Comparison of ENCODE assay signal across 9 cellular contexts in the genomic region with DNA sequence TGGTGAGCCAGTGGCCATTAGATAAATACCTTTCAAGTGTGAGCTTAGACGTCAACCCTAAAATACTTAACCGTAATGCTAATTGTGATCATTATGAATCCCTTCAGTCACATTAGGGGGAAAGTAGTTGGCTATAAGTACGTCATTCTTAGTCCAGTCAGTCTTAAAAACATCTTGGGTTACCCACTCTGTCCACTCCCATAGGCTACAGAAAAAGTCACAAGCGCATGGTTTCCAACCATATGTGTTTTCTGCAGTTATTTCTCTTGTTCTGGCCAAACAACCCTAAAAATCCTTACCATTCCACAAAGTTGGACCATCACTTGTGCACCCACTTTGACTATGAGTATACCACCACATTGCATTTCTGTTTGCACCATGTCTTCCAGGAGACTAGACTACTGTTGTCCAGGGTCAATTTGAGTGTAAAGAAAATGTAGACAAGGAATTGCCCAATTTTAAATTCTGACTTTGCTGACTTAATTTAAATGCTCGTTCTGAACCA. TPM values are rescaled to one million over a fixed set of nuclear protein-coding genes. Genes with fewer than 3 reads are reported as not detected.
DNase-seq lines count a peak whose midpoint lies in the region; ATAC-seq, FAIRE-seq and TF ChIP-seq lines count a peak whose summit lies in the region.
"Had no signal": no experiment of that assay in that cellular context is flagged by ENCODE, and none has a peak within 500 bp of the region (broad histone marks: within the 10 kb centered on the region; RNA-seq: fewer than 3 reads in every experiment).

No MANE protein-coding gene starts in this region.

- TF ChIP-seq CTCF in NB4 (IDR thresholded peaks at IDR 0.05; ENCODE audit: low read depth, low read length) (no peak), astrocyte (IDR thresholded peaks at IDR 0.05; ENCODE audit: insufficient read depth, low read depth, low read length) (no peak), nephron progenitor cell (IDR thresholded peaks at IDR 0.05) (no peak), WERI-Rb-1 (IDR thresholded peaks at IDR 0.05; ENCODE audit: low read depth, low read length) (no peak)

- H3K9me3 ChIP-seq in astrocyte (ENCODE audit: insufficient read depth, low read depth, low read length): no peaks in the 10 kb centered on the region
- H3K9me3 ChIP-seq in WERI-Rb-1 (ENCODE audit: severe bottlenecking): no peaks in the 10 kb centered on the region

- H3K4me3 Mint-ChIP-seq in astrocyte (ENCODE audit: unreplicated experiment) (peak overlapping the region; percentile 99), nephron progenitor cell (peak overlapping the region; percentile 100)

- no peak overlapping the region for H2AFZ ChIP-seq in astrocyte (ENCODE audit: low read depth, low read length)

- H4K20me1 ChIP-seq in astrocyte (ENCODE audit: insufficient read depth, low read length): peaks cover 50% of the 10 kb centered on the region

- H3K79me2 ChIP-seq in astrocyte (ENCODE audit: insufficient read depth, low read length): peaks cover 39% of the 10 kb centered on the region

- H3K4me1 Mint-ChIP-seq in astrocyte (ENCODE audit: low read depth, unreplicated experiment): peaks cover 32% of the 10 kb centered on the region
- peaks cover 63% of the 10 kb centered on the region for H3K4me1 Mint-ChIP-seq in nephron progenitor cell

- no peak for TF ChIP-seq POLR2A in NB4 (IDR thresholded peaks at IDR 0.05; ENCODE audit: extremely low read depth, insufficient read length)

- no peaks in the 10 kb centered on the region for H3K27me3 Mint-ChIP-seq in astrocyte (ENCODE audit: low read depth, unreplicated experiment)
- H3K27me3 Mint-ChIP-seq in nephron progenitor cell (ENCODE audit: low read depth, poor library complexity): no peaks in the 10 kb centered on the region

- H3K27ac ChIP-seq in astrocyte (ENCODE audit: low read depth, low read length) (no peak overlapping the region), WERI-Rb-1 (no peak overlapping the region)
- H3K27ac ChIP-seq: skin epidermis had no signal

- DNase-seq in EL (peak; percentile 15), NB4 (ENCODE audit: low read depth) (no peak), astrocyte (ENCODE audit: low read depth) (no peak), nephron progenitor cell (no peak), WERI-Rb-1 (no peak), pons (ENCODE audit: low spot score) (no peak)
- DNase-seq: effector CD4-positive, alpha-beta T cell had no signal

- H3K27me3 ChIP-seq in astrocyte (ENCODE audit: insufficient read depth, low read length): no peaks in the 10 kb centered on the region
- no peaks in the 10 kb centered on the region for H3K27me3 ChIP-seq in WERI-Rb-1 (ENCODE audit: insufficient read depth, low read depth, severe bottlenecking)

- H3K36me3 Mint-ChIP-seq in astrocyte (ENCODE audit: low read depth, unreplicated experiment) (peaks cover 32% of the 10 kb centered on the region), nephron progenitor cell (ENCODE audit: low read depth) (peaks cover 62% of the 10 kb centered on the region)

- H3K4me1 ChIP-seq in astrocyte (ENCODE audit: insufficient read depth, low read length): peaks cover 17% of the 10 kb centered on the region

- no peak for ATAC-seq in GM21717 (IDR thresholded peaks at IDR 0.05; ENCODE audit: unreplicated experiment)

- no peak for FAIRE-seq in astrocyte (lab: Jason Lieb, UNC)

- H3K36me3 ChIP-seq in astrocyte (ENCODE audit: insufficient read depth, low read length) (peaks cover 26% of the 10 kb centered on the region), WERI-Rb-1 (peaks cover 47% of the 10 kb centered on the region)

- H3K9ac ChIP-seq in astrocyte (ENCODE audit: low read length): no peak overlapping the region

- H3K9me3 Mint-ChIP-seq in astrocyte (ENCODE audit: unreplicated experiment) (no peaks in the 10 kb centered on the region), nephron progenitor cell (peaks cover 5% of the 10 kb centered on the region)

- no peak overlapping the region for H3K27ac Mint-ChIP-seq in astrocyte (ENCODE audit: unreplicated experiment)
- H3K27ac Mint-ChIP-seq in nephron progenitor cell: peak overlapping the region; percentile 76

- H3K4me2 ChIP-seq in astrocyte (ENCODE audit: low read length): peak overlapping the region; percentile 59

- H3K4me3 ChIP-seq in NB4 (ENCODE audit: low read depth, low read length) (peak overlapping the region; percentile 35), astrocyte (ENCODE audit: insufficient read depth, low read depth, low read length) (no peak overlapping the region), WERI-Rb-1 (ENCODE audit: low read depth, low read length) (no peak overlapping the region)
- H3K4me3 ChIP-seq: skin epidermis had no signal

RNA-seq across cellular contexts. Expression of gene RPL15, which starts 3.3 kb away (rescaled TPM):
- total RNA-seq in astrocyte: 1,579 and 1,629 TPM in 2 replicates

RNA-seq across cellular contexts. Expression of gene NKIRAS1, which starts 3.4 kb away (rescaled TPM):
- 10.7 and 11.0 TPM in 2 replicates for total RNA-seq in astrocyte

RNA-seq across cellular contexts. Expression of gene NR1D2, which starts 24.9 kb away (rescaled TPM):
- total RNA-seq in astrocyte: 19.2 and 20.7 TPM in 2 replicates
